ENCODE assay signal across 8 cellular contexts in the genomic region with DNA sequence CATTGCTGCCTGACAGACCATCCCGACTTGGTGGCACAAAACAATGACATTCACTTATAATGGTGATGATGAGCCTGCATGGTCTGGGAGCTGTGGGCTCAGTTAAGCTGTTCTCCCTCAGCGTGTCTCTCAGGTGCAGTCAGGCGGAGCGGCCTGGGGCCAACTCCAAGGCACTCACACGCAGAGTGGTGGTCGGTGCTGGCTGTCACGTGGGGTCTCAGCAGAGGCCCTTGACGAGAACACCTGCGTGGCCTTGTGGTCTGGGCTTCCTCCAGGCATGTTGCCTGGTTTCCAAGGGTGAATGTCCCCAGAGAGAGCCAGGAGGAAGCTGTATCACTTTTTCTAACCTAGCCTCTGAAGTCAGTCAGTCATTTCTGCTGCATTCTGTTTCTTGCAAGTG. TPM values are rescaled to one million over a fixed set of nuclear protein-coding genes. Genes with fewer than 3 reads are reported as not detected.
DNase-seq lines count a peak whose midpoint lies in the region; ATAC-seq and TF ChIP-seq lines count a peak whose summit lies in the region.

No MANE protein-coding gene starts in this region.

- ATAC-seq in GM18861 (IDR thresholded peaks at IDR 0.05; ENCODE audit: unreplicated experiment): peak; percentile 77
- peak; percentile 80 for ATAC-seq in HG02610 (IDR thresholded peaks at IDR 0.05; ENCODE audit: unreplicated experiment)
- peak; percentile 71 to 72 for ATAC-seq in naive B cell (ENCODE audit: low read depth in 2 of 2)
- ATAC-seq in PC-3: no peak

- H3K9me2 ChIP-seq in PC-3 (replicated peaks; ENCODE audit: low read length): no peaks in the 10 kb centered on the region

- intact Hi-C loops in PC-3 (cut with micrococcal nuclease): no loop called here

- no peak overlapping the region for H3K4me2 ChIP-seq in PC-3 (ENCODE audit: low read length)

- no peaks in the 10 kb centered on the region for H3K9me3 ChIP-seq in PC-3 (ENCODE audit: low read length)

- H3K4me1 Mint-ChIP-seq in naive B cell: peaks cover 14 to 24% (median 20%) of the 10 kb centered on the region in 3 donors

- no TSS peak for BruUV-seq in PC-3 (replicated peaks; lab: Mats Ljungman, UMichigan)

- TF ChIP-seq CTCF in NB4 (IDR thresholded peaks at IDR 0.05; ENCODE audit: low read depth, low read length) (no peak), PC-3 (conservative IDR thresholded peaks at IDR 0.05; ENCODE audit: low read depth, low read length) (no peak)

- no peak overlapping the region for H3K4me3 Mint-ChIP-seq in naive B cell

- H3K4me1 ChIP-seq in PC-3 (ENCODE audit: insufficient read depth, low read length): no peaks in the 10 kb centered on the region

- no peaks in the 10 kb centered on the region for H3K27me3 Mint-ChIP-seq in naive B cell

- H3F3A ChIP-seq in PC-3 (ENCODE audit: low read length, unreplicated experiment): no peaks in the 10 kb centered on the region

- POLR2A ChIA-PET in PC-3 (lab: Charles Lee; ENCODE audit: unreplicated experiment): interaction anchor here (0.6 kb wide), 1 partner anchor 16 kb away, joined by 5 read pairs; no protein-coding TSS in a partner anchor

- no peaks in the 10 kb centered on the region for H3K9me3 Mint-ChIP-seq in naive B cell

- no peak overlapping the region for H3K4me3 ChIP-seq in NB4 (ENCODE audit: low read depth, low read length)
- H3K4me3 ChIP-seq in PC-3 (ENCODE audit: low read length): no peak overlapping the region

- no peaks in the 10 kb centered on the region for H3K36me3 Mint-ChIP-seq in naive B cell

- H3K36me3 ChIP-seq in PC-3 (ENCODE audit: low read depth, low read length): no peaks in the 10 kb centered on the region

- no peak overlapping the region for H2AFZ ChIP-seq in PC-3 (ENCODE audit: low read length)

- no peak overlapping the region for H3K9ac ChIP-seq in PC-3 (ENCODE audit: low read length)

- TF ChIP-seq POLR2A in NB4 (IDR thresholded peaks at IDR 0.05; ENCODE audit: extremely low read depth, insufficient read length): no peak

- H3K27ac Mint-ChIP-seq in naive B cell: peak overlapping the region in 5 of 6 donors; percentile 10 to 95 (median 60)

- H3K27me3 ChIP-seq in PC-3 (ENCODE audit: low read length): no peaks in the 10 kb centered on the region

- H4K20me1 ChIP-seq in PC-3 (ENCODE audit: low read length): no peaks in the 10 kb centered on the region

- peak; percentile 21 for DNase-seq in NB4 (ENCODE audit: low read depth)
- DNase-seq in naive B cell: peak; percentile 37
- DNase-seq in NK-92 treated with Interleukin-12 subunit alpha and Interleukin-12 subunit beta, amount 100 ng/mL, for 24 hours (lab: John Stamatoyannopoulos, UW): no peak
- no peak for DNase-seq in NCI-H2081 (lab: John Stamatoyannopoulos, UW)
- no peak for DNase-seq in effector CD4-positive, alpha-beta T cell
- DNase-seq in PC-3: no peak

- H3K27ac ChIP-seq in PC-3 (ENCODE audit: low read length): no peak overlapping the region

- no peaks in the 10 kb centered on the region for H3K79me2 ChIP-seq in PC-3 (ENCODE audit: low read length)

- CTCF ChIA-PET in PC-3 (lab: Charles Lee): interaction anchor here (0.5 to 1.6 kb wide), 2 partner anchors 125 to 172 kb away, joined by 3 to 9 read pairs; no protein-coding TSS in a partner anchor

RNA-seq across cellular contexts. Expression of a gene that starts 29.8 kb away (rescaled TPM):
- under 1 TPM in 5 of 6 donors, not detected in 1; 0.29 to 0.71 (median 0.64) TPM for polyA plus RNA-seq in naive B cell (ENCODE audit: low read depth in 6 of 6)
- 12.8 and 23.4 TPM in 2 replicates for total RNA-seq in PC-3 (2014; rRNA removed)

Comparison
In these comparisons a context has a peak if more than half of its experiments do, and no peak if none do; other contexts are left out.
1. DNase-seq: peak in NB4 (single experiment) and naive B cell (single experiment); none in NK-92 treated with Interleukin-12 subunit alpha and Interleukin-12 subunit beta, amount 100 ng/mL, for 24 hours (single experiment), NCI-H2081 (0 of 2), effector CD4-positive, alpha-beta T cell (single experiment) and PC-3 (single experiment).